In genomic region chr13:106566682-106567420, GRCh38 we compare ENCODE assay signal across 8 cellular contexts. TPM values are rescaled to one million over a fixed set of nuclear protein-coding genes. Genes with fewer than 3 reads are reported as not detected.
DNase-seq lines count a peak whose midpoint lies in the region; ATAC-seq, FAIRE-seq and TF ChIP-seq lines count a peak whose summit lies in the region.

No MANE protein-coding gene starts in this region.

- H3K27ac Mint-ChIP-seq in T-helper 1 cell treated with Interleukin-12 subunit alpha and Interleukin-12 subunit beta and Interleukin-4 antibody, amounts not matched to agents 30 μg/mL and 1 μg/mL, for 36 hours, result peak overlapping the region; percentile 91

- DNase-seq in activated gamma-delta T cell (lab: John Stamatoyannopoulos, UW) (peak; percentile 17), activated gamma-delta T cell treated with Interleukin-2 at 50 U/mL for 16 hours (no peak), HAP-1 (ENCODE audit: low spot score in 2 of 2) (peak; percentile 59 to 71), LoVo (ENCODE audit: low spot score) (peak; percentile 38), dermis microvascular lymphatic vessel endothelial cell (ENCODE audit: low read depth in 2 of 2) (peak; percentile 30 to 75), HepG2 (ENCODE audit: low spot score) (peak; percentile 32)
- peak; percentile 32 to 36 for DNase-seq in stimulated activated CD8-positive, alpha-beta memory T cell treated with anti-CD3 and anti-CD28 coated beads, Interleukin-2, amount 100 ng/mL, for 48 hours (ENCODE audit: low read depth in 2 of 2)

- TF ChIP-seq CTCF in HepG2 (CRISPR knock-in tag; IDR thresholded peaks at IDR 0.05), result no peak

- peaks cover 59% of the 10 kb centered on the region for H3K79me2 ChIP-seq in HepG2 (ENCODE audit: insufficient read depth, low read length)

- H3K36me3 Mint-ChIP-seq in T-helper 1 cell treated with Interleukin-12 subunit alpha and Interleukin-12 subunit beta and Interleukin-4 antibody, amounts not matched to agents 30 μg/mL and 1 μg/mL, for 36 hours (ENCODE audit: low read depth), result peaks cover 3% of the 10 kb centered on the region

- CTCF ChIA-PET in HepG2 (lab: Yijun Ruan, JAX; ENCODE audit: low intra/inter-chr PET ratio, low total read pairs), result no interaction called here

- peak overlapping the region; percentile 94 for H3K4me3 ChIP-seq in HAP-1
- peak overlapping the region; percentile 73 to 95 (median 89) for H3K4me3 ChIP-seq in HepG2 (replicated peaks in 1 of 3; ENCODE audit: insufficient read depth in 1 of 3, low read depth in 2 of 3, low read length in 3 of 3)

- peak; percentile 8 for FAIRE-seq in HepG2 (lab: Jason Lieb, UNC)

- no peak for TF ChIP-seq POLR2A in HepG2 (IDR thresholded peaks at IDR 0.05; ENCODE audit: insufficient read depth in 1 of 2, low read depth in 2 of 2, low read length in 2 of 2)

- POLR2A ChIA-PET in HepG2 (lab: Yijun Ruan, JAX), result interaction anchor here (1.2 to 1.3 kb wide), 2 partner anchors 11 to 25 kb away, joined by 3 to 5 read pairs; no protein-coding TSS in a partner anchor

- no TSS peak for BruUV-seq in HepG2 (replicated peaks; lab: Mats Ljungman, UMichigan)

- peak overlapping the region; percentile 96 for H3K9ac ChIP-seq in HepG2 (ENCODE audit: insufficient read depth, low read depth, low read length)

- no peaks in the 10 kb centered on the region for H3K27me3 Mint-ChIP-seq in T-helper 1 cell treated with Interleukin-12 subunit alpha and Interleukin-12 subunit beta and Interleukin-4 antibody, amounts not matched to agents 30 μg/mL and 1 μg/mL, for 36 hours (ENCODE audit: low read depth)

- ATAC-seq in HepG2, result peak; percentile 72

- H3K36me3 ChIP-seq in HAP-1 (replicated peaks) (0 out of 2 replicates have a peak, but pooled peaks cover 3% of the 10 kb centered on the region), HepG2 (replicated peaks in 1 of 2; ENCODE audit: control insufficient read depth in 1 of 2, insufficient read depth in 2 of 2, low read length in 2 of 2) (no peaks in the 10 kb centered on the region; a peak in 1 of 5 replicates)

- H2AFZ ChIP-seq in HepG2 (ENCODE audit: low read length), result no peak overlapping the region

- H3K27me3 ChIP-seq in HAP-1 (ENCODE audit: low read depth), result no peaks in the 10 kb centered on the region
- H3K27me3 ChIP-seq in HepG2 (ENCODE audit: control insufficient read depth in 1 of 2, insufficient read depth in 2 of 2, low read length in 2 of 2), result no peaks in the 10 kb centered on the region; a peak in 1 of 5 replicates

- H3K4me3 Mint-ChIP-seq in T-helper 1 cell treated with Interleukin-12 subunit alpha and Interleukin-12 subunit beta and Interleukin-4 antibody, amounts not matched to agents 30 μg/mL and 1 μg/mL, for 36 hours, result peak overlapping the region; percentile 93

- peak overlapping the region; percentile 90 for H3K4me2 ChIP-seq in HepG2 (ENCODE audit: low read depth, low read length)

- under 1% methylated on average over 25 of the region's 25 CpGs for whole genome bisulfite sequencing in HepG2 (ENCODE audit: low lambda C conversion rate)

- H3K27ac ChIP-seq in HepG2 (ENCODE audit: extremely low read length, insufficient read depth, low read length), result peak overlapping the region; percentile 91

- TF ChIP-seq EP300 in HepG2 (IDR thresholded peaks at IDR 0.05; ENCODE audit: low read depth in 2 of 2, low read length in 2 of 2) (no peak), HepG2 (CRISPR knock-in tag; IDR thresholded peaks at IDR 0.05; ENCODE audit: borderline replicate concordance) (no peak)

- H4K20me1 ChIP-seq in HepG2 (ENCODE audit: insufficient read depth, low read length), result peaks cover 50% of the 10 kb centered on the region

- in situ Hi-C loops in HAP-1 (cut with MboI; ENCODE audit: low sequenced_read_pairs) (loop anchor here (25.0 kb wide), 1 partner anchor 345 kb away; no protein-coding TSS in a partner anchor), HepG2 (cut with HindIII; ENCODE audit: extremely low pct_ligation_motif_present, low pct_unique_long_range_greater_than_20kb) (no loop called here)

- no peak for TF ChIP-seq RAD21 in HepG2 (CRISPR knock-in tag; IDR thresholded peaks at IDR 0.05)

- H3K9me3 ChIP-seq in HAP-1 (no peaks in the 10 kb centered on the region), HepG2 (ENCODE audit: low read length) (no peaks in the 10 kb centered on the region)

- H3K4me1 Mint-ChIP-seq in T-helper 1 cell treated with Interleukin-12 subunit alpha and Interleukin-12 subunit beta and Interleukin-4 antibody, amounts not matched to agents 30 μg/mL and 1 μg/mL, for 36 hours (ENCODE audit: low read depth), result peaks cover 47% of the 10 kb centered on the region

- intact Hi-C loops in HepG2 (cut with micrococcal nuclease; ENCODE audit: unreplicated experiment), result loop anchor here (2.0 to 10.0 kb wide), 2 partner anchors 108 to 554 kb away; no protein-coding TSS in a partner anchor

- peaks cover 35% of the 10 kb centered on the region for H3K4me1 ChIP-seq in HAP-1
- H3K4me1 ChIP-seq in HepG2 (ENCODE audit: insufficient read depth, low read length), result peaks cover 47% of the 10 kb centered on the region

- no peaks in the 10 kb centered on the region for H3K9me3 Mint-ChIP-seq in T-helper 1 cell treated with Interleukin-12 subunit alpha and Interleukin-12 subunit beta and Interleukin-4 antibody, amounts not matched to agents 30 μg/mL and 1 μg/mL, for 36 hours

TF ChIP-seq in HepG2, 621 proteins besides CTCF, POLR2A, EP300 and RAD21 (continues in another document):
- no peak for TF ChIP-seq CEBPG (CRISPR knock-in tag; IDR thresholded peaks at IDR 0.05)
- TF ChIP-seq MED13 (CRISPR knock-in tag; IDR thresholded peaks at IDR 0.05), result no peak
- 0 out of 2 replicates have a peak, but pooled peaks have one; percentile 42 for TF ChIP-seq GFI1 (CRISPR knock-in tag; IDR thresholded peaks at IDR 0.05; ENCODE audit: borderline replicate concordance)
- TF ChIP-seq XBP1 (CRISPR knock-in tag; IDR thresholded peaks at IDR 0.05), result no peak
- no peak for TF ChIP-seq EED (CRISPR knock-in tag; IDR thresholded peaks at IDR 0.05)

RNA-seq across cellular contexts. Expression of gene ARGLU1, which starts 1.1 kb away (rescaled TPM):
- total RNA-seq in dermis microvascular lymphatic vessel endothelial cell (23.2 and 33.0 TPM in 2 replicates), HepG2 (2016; rRNA removed; fragmentation: Illumina TruSeq; extraction: Trizol) (27.2 and 47.1 TPM in 2 replicates)
- total RNA-seq in HepG2 (2016; cell fraction: cytosol; rRNA removed; fragmentation: Illumina TruSeq; extraction: Trizol; ENCODE audit: low read depth), result 11.8 and 17.4 TPM in 2 replicates
- 25.5 and 51.3 TPM in 2 replicates for total RNA-seq in HepG2 (2016; cell fraction: insoluble cytoplasmic fraction; rRNA removed; fragmentation: Illumina TruSeq; extraction: Trizol)
- 9.4 and 9.9 TPM in 2 replicates for total RNA-seq in HepG2 (2016; cell fraction: membrane; rRNA removed; fragmentation: Illumina TruSeq; extraction: Trizol)
- total RNA-seq in HepG2 (2016; cell fraction: nucleus; rRNA removed; fragmentation: Illumina TruSeq; extraction: Trizol), result 100 and 117 TPM in 2 replicates
- polyA plus RNA-seq in HepG2 (2011; rRNA removed), result 70.6 and 81.6 TPM in 2 replicates
- 10.8 and 12.2 TPM in 2 replicates for polyA plus RNA-seq in HepG2 (2011; cell fraction: cytosol; rRNA removed)
- 336 and 397 TPM in 2 replicates for polyA plus RNA-seq in HepG2 (2011; cell fraction: nucleus; rRNA removed)
- 62.3 and 76.1 TPM in 2 replicates for polyA plus RNA-seq in HepG2 (2012)
- 1.0 and 1.9 TPM in 2 replicates for polyA plus RNA-seq in HepG2 (2016; cell fraction: cytosol; fragmentation: Illumina TruSeq; extraction: Trizol; ENCODE audit: low read depth)
- 50.3 and 50.9 TPM in 2 replicates for polyA plus RNA-seq in HepG2 (2016; cell fraction: insoluble cytoplasmic fraction; fragmentation: Illumina TruSeq; extraction: Trizol; ENCODE audit: low read depth)
- polyA plus RNA-seq in HepG2 (2016; cell fraction: membrane; fragmentation: Illumina TruSeq; extraction: Trizol; ENCODE audit: low read depth), result 3.7 and 3.8 TPM in 2 replicates
- 268 and 280 TPM in 2 replicates for polyA plus RNA-seq in HepG2 (2016; cell fraction: nucleus; fragmentation: Illumina TruSeq; extraction: Trizol; ENCODE audit: insufficient read depth, low read depth)
- polyA minus RNA-seq in HepG2 (2011; rRNA and poly(A)+ RNA removed; ENCODE audit: low replicate concordance), result 8.6 and 10.0 TPM in 2 replicates
- 4.7 and 5.7 TPM in 2 replicates for polyA minus RNA-seq in HepG2 (2011; cell fraction: cytosol; rRNA and poly(A)+ RNA removed)
- polyA minus RNA-seq in HepG2 (2011; cell fraction: nucleus; rRNA and poly(A)+ RNA removed), result 125 and 143 TPM in 2 replicates

RNA-seq across cellular contexts. Expression of gene EFNB2, which starts 31.4 kb away (rescaled TPM):
- total RNA-seq in dermis microvascular lymphatic vessel endothelial cell (64.9 and 67.3 TPM in 2 replicates), HepG2 (2016; rRNA removed; fragmentation: Illumina TruSeq; extraction: Trizol) (0.07 and 0.20 TPM in 2 replicates)
- total RNA-seq in HepG2 (2016; cell fraction: cytosol; rRNA removed; fragmentation: Illumina TruSeq; extraction: Trizol; ENCODE audit: low read depth), result not detected in 2 replicates
- 0.09 and 0.13 TPM in 2 replicates for total RNA-seq in HepG2 (2016; cell fraction: insoluble cytoplasmic fraction; rRNA removed; fragmentation: Illumina TruSeq; extraction: Trizol)
- 0.06 and 0.14 TPM in 2 replicates for total RNA-seq in HepG2 (2016; cell fraction: membrane; rRNA removed; fragmentation: Illumina TruSeq; extraction: Trizol)
- total RNA-seq in HepG2 (2016; cell fraction: nucleus; rRNA removed; fragmentation: Illumina TruSeq; extraction: Trizol), result 0.06 TPM in 1 of 2 replicates, not detected in the other
- polyA plus RNA-seq in HepG2 (2011; rRNA removed), result 0.05 and 0.11 TPM in 2 replicates
- polyA plus RNA-seq in HepG2 (2011; cell fraction: cytosol; rRNA removed), result 0.08 and 0.11 TPM in 2 replicates
- 0.05 TPM in 2 replicates for polyA plus RNA-seq in HepG2 (2011; cell fraction: nucleus; rRNA removed)
- 0.05 and 0.16 TPM in 2 replicates for polyA plus RNA-seq in HepG2 (2012)
- polyA plus RNA-seq in HepG2 (2016; cell fraction: cytosol; fragmentation: Illumina TruSeq; extraction: Trizol; ENCODE audit: low read depth), result 0.02 TPM in 1 of 2 replicates, not detected in the other
- 0.08 and 0.23 TPM in 2 replicates for polyA plus RNA-seq in HepG2 (2016; cell fraction: insoluble cytoplasmic fraction; fragmentation: Illumina TruSeq; extraction: Trizol; ENCODE audit: low read depth)
- polyA plus RNA-seq in HepG2 (2016; cell fraction: membrane; fragmentation: Illumina TruSeq; extraction: Trizol; ENCODE audit: low read depth), result 0.05 TPM in 1 of 2 replicates, not detected in the other
- polyA plus RNA-seq in HepG2 (2016; cell fraction: nucleus; fragmentation: Illumina TruSeq; extraction: Trizol; ENCODE audit: insufficient read depth, low read depth), result 0.19 and 0.23 TPM in 2 replicates
- 0.08 and 0.63 TPM in 2 replicates for polyA minus RNA-seq in HepG2 (2011; rRNA and poly(A)+ RNA removed; ENCODE audit: low replicate concordance)
- 0.18 TPM in 1 of 2 replicates, not detected in the other for polyA minus RNA-seq in HepG2 (2011; cell fraction: cytosol; rRNA and poly(A)+ RNA removed)
- 0.13 TPM in 1 of 2 replicates, not detected in the other for polyA minus RNA-seq in HepG2 (2011; cell fraction: nucleus; rRNA and poly(A)+ RNA removed)

Comparison
In these comparisons a context has a peak if more than half of its experiments do, and no peak if none do; other contexts are left out.
1. RNA of gene EFNB2, which starts 31.4 kb away (total RNA-seq): 64.9 to 67.3 TPM in dermis microvascular lymphatic vessel endothelial cell; 0.06 to 0.20 TPM in HepG2; every median in the first group is over 10 times any median in the second.